9 cellular contexts compared by ENCODE assay signal in the genomic region with DNA sequence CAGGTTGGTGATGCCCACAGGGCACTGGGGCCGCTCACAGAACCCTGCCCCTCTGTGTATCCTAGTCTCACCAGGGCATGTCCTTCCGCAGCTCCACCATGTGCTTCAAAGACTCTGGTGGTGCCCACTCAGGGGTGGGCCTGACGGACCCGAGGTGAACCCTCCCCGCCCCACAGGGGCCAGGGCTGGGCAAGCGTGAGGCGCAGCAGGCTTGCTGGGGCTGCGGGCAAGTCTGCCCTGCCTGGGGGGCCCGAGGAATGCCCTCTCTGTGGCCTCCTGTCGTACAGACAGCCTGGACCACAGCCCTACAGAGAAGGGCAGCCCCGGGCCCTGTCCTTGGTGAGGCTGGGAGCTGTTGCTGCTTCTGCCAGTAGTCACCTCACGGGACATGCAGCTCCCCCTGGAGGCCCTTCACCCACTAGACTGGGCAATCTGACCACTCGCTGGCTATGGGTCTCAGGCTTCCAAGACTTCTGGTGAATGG. TPM values are rescaled to one million over a fixed set of nuclear protein-coding genes. Genes with fewer than 3 reads are reported as not detected.
DNase-seq lines count a peak whose midpoint lies in the region; ATAC-seq and TF ChIP-seq lines count a peak whose summit lies in the region.
"Had no signal": no experiment of that assay in that cellular context is flagged by ENCODE, and none has a peak within 500 bp of the region (broad histone marks: within the 10 kb centered on the region; RNA-seq: fewer than 3 reads in every experiment).

No MANE protein-coding gene starts in this region.

- no TSS peak for BruUV-seq in Panc1 (replicated peaks; lab: Mats Ljungman, UMichigan)

- WGBS in GM23248 (ENCODE audit: low coverage in 1 of 2, low lambda C conversion rate in 2 of 2, missing lambda C conversion rate in 2 of 2), 2 experiments, result 78 to 88% methylated on average over 11 to 13 of the region's 13 CpGs

- no peaks in the 10 kb centered on the region for H3K79me2 ChIP-seq in GM23248 (ENCODE audit: insufficient read depth)

- no peak overlapping the region for H3K27ac Mint-ChIP-seq in effector memory CD8-positive, alpha-beta T cell
- H3K27ac Mint-ChIP-seq in activated naive CD4-positive, alpha-beta T cell treated with anti-CD3 and anti-CD28 coated beads for 36 hours, result no peak overlapping the region

- CTCF ChIA-PET in Panc1 (lab: Charles Lee), result interaction anchor here (0.5 to 0.6 kb wide), 3 partner anchors 71 to 109 kb away, joined by 3 read pairs; no protein-coding TSS in a partner anchor
- CTCF ChIA-PET in activated naive CD4-positive, alpha-beta T cell treated with anti-CD3 and anti-CD28 coated beads for 36 hours (lab: Charles Lee), result no interaction called here

- H3K27ac ChIP-seq in GM23248 (no peak overlapping the region), Panc1 (ENCODE audit: low read length) (no peak overlapping the region)

- in situ Hi-C loops in GM23248 (cut with MboI), result no loop called here
- in situ Hi-C loops in Panc1 (cut with HindIII; ENCODE audit: low pct_unique_long_range_greater_than_20kb, low sequenced_read_pairs), result no loop called here

- no peak; the same call in 1 of the 2 replicates for TF ChIP-seq CTCF in Panc1 (IDR thresholded peaks at IDR 0.05)

- no peaks in the 10 kb centered on the region for H3K27me3 Mint-ChIP-seq in effector memory CD8-positive, alpha-beta T cell
- no peaks in the 10 kb centered on the region for H3K27me3 Mint-ChIP-seq in activated naive CD4-positive, alpha-beta T cell treated with anti-CD3 and anti-CD28 coated beads for 36 hours (ENCODE audit: low read depth)

- H3K27me3 ChIP-seq in GM23248 (replicated peaks; ENCODE audit: insufficient read depth), result no peaks in the 10 kb centered on the region
- no peaks in the 10 kb centered on the region for H3K27me3 ChIP-seq in Panc1 (ENCODE audit: control insufficient read depth, insufficient read depth, low read length)

- ATAC-seq in Panc1 (peak; percentile 73; the same call in 1 of the 2 replicates), GM18861 (IDR thresholded peaks at IDR 0.05; ENCODE audit: unreplicated experiment) (no peak)
- ATAC-seq in effector memory CD8-positive, alpha-beta T cell (replicated peaks), result no peak

- H4K20me1 ChIP-seq in GM23248 (ENCODE audit: insufficient read depth), result no peaks in the 10 kb centered on the region

- DNase-seq in GM23248, result peak; percentile 60
- no peak for DNase-seq in Panc1 (ENCODE audit: low read depth, low spot score)
- peak; percentile 9 for DNase-seq in fibroblast of gingiva (ENCODE audit: low read depth)
- peak; percentile 6 for DNase-seq in non-pigmented ciliary epithelial cell (ENCODE audit: low read depth)
- no peak for DNase-seq in effector memory CD8-positive, alpha-beta T cell
- no peak for DNase-seq in activated naive CD4-positive, alpha-beta T cell treated with anti-CD3 and anti-CD28 coated beads for 36 hours
- no peak for DNase-seq in NCI-H526 treated with DMSO at 0.1 percent for 48 hours (lab: John Stamatoyannopoulos, UW)
- DNase-seq: NCI-H1436 had no signal

- H3K4me3 Mint-ChIP-seq in effector memory CD8-positive, alpha-beta T cell, result no peak overlapping the region
- H3K4me3 Mint-ChIP-seq in activated naive CD4-positive, alpha-beta T cell treated with anti-CD3 and anti-CD28 coated beads for 36 hours, result no peak overlapping the region

- H3K4me2 ChIP-seq in GM23248 (ENCODE audit: unreplicated experiment), result no peak overlapping the region

- intact Hi-C loops in Panc1 (cut with micrococcal nuclease; ENCODE audit: unreplicated experiment), result no loop called here
- intact Hi-C loops in activated naive CD4-positive, alpha-beta T cell treated with anti-CD3 and anti-CD28 coated beads for 36 hours (cut with micrococcal nuclease), result no loop called here

- peaks cover 17% of the 10 kb centered on the region for H3K4me1 ChIP-seq in GM23248 (ENCODE audit: insufficient read depth)
- no peaks in the 10 kb centered on the region; the same call in none of the 2 replicates for H3K4me1 ChIP-seq in Panc1 (ENCODE audit: control insufficient read depth, insufficient read depth, low read length)

- H3K9me3 ChIP-seq in GM23248 (ENCODE audit: low read depth) (no peaks in the 10 kb centered on the region), Panc1 (ENCODE audit: control insufficient read depth, insufficient read depth, low read depth, low read length) (no peaks in the 10 kb centered on the region)

- H3K9me2 ChIP-seq in GM23248 (ENCODE audit: insufficient read depth), result no peaks in the 10 kb centered on the region

- no peaks in the 10 kb centered on the region for H3K9me3 Mint-ChIP-seq in effector memory CD8-positive, alpha-beta T cell
- H3K9me3 Mint-ChIP-seq in activated naive CD4-positive, alpha-beta T cell treated with anti-CD3 and anti-CD28 coated beads for 36 hours, result no peaks in the 10 kb centered on the region

- H3K9ac ChIP-seq in GM23248, result no peak overlapping the region

- POLR2A ChIA-PET in Panc1 (lab: Charles Lee), result no interaction called here

- H3F3A ChIP-seq in GM23248 (ENCODE audit: insufficient read depth), result no peaks in the 10 kb centered on the region

- no peak overlapping the region for H2AFZ ChIP-seq in GM23248

- H3K36me3 Mint-ChIP-seq in effector memory CD8-positive, alpha-beta T cell (ENCODE audit: insufficient read depth), result peaks cover 13% of the 10 kb centered on the region
- H3K36me3 Mint-ChIP-seq in activated naive CD4-positive, alpha-beta T cell treated with anti-CD3 and anti-CD28 coated beads for 36 hours (ENCODE audit: low read depth), result peaks cover 2% of the 10 kb centered on the region

- H3K4me1 Mint-ChIP-seq in effector memory CD8-positive, alpha-beta T cell (ENCODE audit: low read depth in 2 of 2), result peaks cover 0 to 1% of the 10 kb centered on the region in 2 donors
- H3K4me1 Mint-ChIP-seq in activated naive CD4-positive, alpha-beta T cell treated with anti-CD3 and anti-CD28 coated beads for 36 hours (ENCODE audit: low read depth), result no peaks in the 10 kb centered on the region

- H3K4me3 ChIP-seq in GM23248 (no peak overlapping the region), Panc1 (ENCODE audit: low read depth in 2 of 2, low read length in 2 of 2) (no peak overlapping the region)

- H3K36me3 ChIP-seq in GM23248 (ENCODE audit: low read depth) (no peaks in the 10 kb centered on the region), Panc1 (ENCODE audit: control insufficient read depth, insufficient read depth, low read length) (no peaks in the 10 kb centered on the region)

RNA-seq across cellular contexts. Expression of a gene that starts 40.2 kb away (rescaled TPM):
- 1.6 and 4.6 TPM in 2 replicates for total RNA-seq in GM23248 (2014; rRNA removed; shearing (Covaris generic))
- polyA plus RNA-seq in GM23248 (2016; fragmentation: Nextera tagmentation; extraction: Ambion mirVana), result 2.2 and 2.8 TPM in 2 replicates
- total RNA-seq in Panc1 (2021; ENCODE audit: unreplicated experiment), result 91.7 TPM
- polyA plus RNA-seq in Panc1 (2012; ENCODE audit: insufficient read length), result 102 TPM
- not detected for total RNA-seq in activated naive CD4-positive, alpha-beta T cell treated with anti-CD3 and anti-CD28 coated beads for 36 hours

RNA-seq across cellular contexts. Expression of a gene that starts 53.9 kb away (rescaled TPM):
- 16.5 and 22.5 TPM in 2 replicates for total RNA-seq in GM23248 (2014; rRNA removed; shearing (Covaris generic))
- polyA plus RNA-seq in GM23248 (2016; fragmentation: Nextera tagmentation; extraction: Ambion mirVana), result 13.6 and 14.3 TPM in 2 replicates
- total RNA-seq in Panc1 (2021; ENCODE audit: unreplicated experiment), result 12.2 TPM
- 10.2 TPM for polyA plus RNA-seq in Panc1 (2012; ENCODE audit: insufficient read length)
- 1 to 10 TPM; 8.8 to 9.8 TPM for total RNA-seq in activated naive CD4-positive, alpha-beta T cell treated with anti-CD3 and anti-CD28 coated beads for 36 hours

RNA-seq across cellular contexts. Expression of a gene that starts 53.9 kb away (rescaled TPM):
- 11.9 and 14.2 TPM in 2 replicates for total RNA-seq in GM23248 (2014; rRNA removed; shearing (Covaris generic))
- polyA plus RNA-seq in GM23248 (2016; fragmentation: Nextera tagmentation; extraction: Ambion mirVana), result 22.8 and 23.8 TPM in 2 replicates
- total RNA-seq in Panc1 (2021; ENCODE audit: unreplicated experiment), result 26.7 TPM
- polyA plus RNA-seq in Panc1 (2012; ENCODE audit: insufficient read length), result 22.5 TPM
- 10 to 100 TPM; 10.9 to 11.9 TPM for total RNA-seq in activated naive CD4-positive, alpha-beta T cell treated with anti-CD3 and anti-CD28 coated beads for 36 hours

Comparison
In these comparisons a context has a peak if more than half of its experiments do, and no peak if none do; other contexts are left out.
1. DNase-seq: peak in GM23248 (single experiment), fibroblast of gingiva (single experiment) and non-pigmented ciliary epithelial cell (single experiment); none in Panc1 (single experiment), effector memory CD8-positive, alpha-beta T cell (0 of 3), activated naive CD4-positive, alpha-beta T cell treated with anti-CD3 and anti-CD28 coated beads for 36 hours (single experiment) and NCI-H526 treated with DMSO at 0.1 percent for 48 hours (single experiment).
2. RNA of a gene that starts 40.2 kb away (total RNA-seq): 91.7 TPM in Panc1 (single experiment); 1.6 to 4.6 TPM in GM23248 and not detected in activated naive CD4-positive, alpha-beta T cell treated with anti-CD3 and anti-CD28 coated beads for 36 hours; every median in the first group is over 10 times any median in the second.